8 cellular contexts compared by ENCODE assay signal in the genomic region with DNA sequence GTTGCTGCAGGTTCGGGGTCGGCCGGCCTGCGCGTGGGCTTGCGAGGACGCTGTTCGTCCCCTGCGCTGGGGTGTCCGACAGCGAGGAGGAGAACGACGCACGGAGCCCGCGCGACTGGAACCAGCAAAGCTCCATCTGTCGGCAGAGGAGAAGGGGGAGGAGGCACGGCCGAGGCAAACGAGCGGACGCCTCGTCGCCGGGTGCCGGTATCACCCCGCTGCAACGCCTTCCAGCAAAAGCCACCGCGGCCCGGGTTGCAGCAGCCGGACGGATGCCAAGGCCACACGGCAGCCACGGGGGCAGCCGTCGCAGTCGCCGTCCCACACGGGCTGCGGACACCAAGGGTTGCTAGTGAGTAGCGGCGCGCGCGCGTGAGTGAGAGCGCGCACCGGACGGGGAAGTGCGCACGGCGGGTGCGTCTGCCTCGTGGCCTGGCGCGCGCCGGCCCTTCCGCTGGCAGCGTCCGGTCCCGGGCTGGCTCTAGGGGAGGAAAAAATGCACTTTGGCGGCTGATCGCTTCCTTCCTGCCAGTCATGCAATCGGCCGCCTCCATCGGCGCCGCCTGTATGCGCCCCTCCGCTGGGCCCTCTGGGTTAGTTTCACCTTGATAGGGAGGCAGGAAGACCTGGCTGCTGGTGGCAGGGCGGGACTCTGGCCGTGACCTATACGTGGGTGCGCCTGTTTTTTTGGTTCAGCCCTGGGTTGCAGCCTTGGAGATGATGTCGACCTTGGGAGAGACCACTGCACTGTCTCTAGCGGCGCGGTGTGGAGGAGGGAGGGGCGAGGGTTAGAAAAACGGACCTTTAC. TPM values are rescaled to one million over a fixed set of nuclear protein-coding genes. Genes with fewer than 3 reads are reported as not detected.
DNase-seq lines count a peak whose midpoint lies in the region; ATAC-seq and TF ChIP-seq lines count a peak whose summit lies in the region.

No MANE protein-coding gene starts in this region.

- H3K27me3 Mint-ChIP-seq in activated CD4-positive, alpha-beta memory T cell treated with anti-CD3 and anti-CD28 coated beads for 36 hours = no peaks in the 10 kb centered on the region

- CTCF ChIA-PET in activated CD4-positive, alpha-beta memory T cell treated with anti-CD3 and anti-CD28 coated beads for 36 hours (lab: Charles Lee) = interaction anchor here (0.9 to 5.3 kb wide), 10 partner anchors 15 to 190 kb away, joined by 3 to 34 read pairs (median 4); no protein-coding TSS in a partner anchor

- H3K9me3 Mint-ChIP-seq in activated CD4-positive, alpha-beta memory T cell treated with anti-CD3 and anti-CD28 coated beads for 36 hours = no peaks in the 10 kb centered on the region

- no peaks in the 10 kb centered on the region for H3K27me3 ChIP-seq in lung (ENCODE audit: control insufficient read depth, insufficient read depth)

- ATAC-seq in GM18868 (IDR thresholded peaks at IDR 0.05; ENCODE audit: unreplicated experiment) (peak; percentile 65), HG03097 (IDR thresholded peaks at IDR 0.05; ENCODE audit: low FRiP score, unreplicated experiment) (peak; percentile 71), lung (ENCODE audit: insufficient read depth, low FRiP score) (peak; percentile 94)

- TF ChIP-seq CTCF in lung (IDR thresholded peaks at IDR 0.05; ENCODE audit: control extremely low read depth, extremely low read depth) = no peak

- H3K36me3 Mint-ChIP-seq in activated CD4-positive, alpha-beta memory T cell treated with anti-CD3 and anti-CD28 coated beads for 36 hours = peaks cover 4% of the 10 kb centered on the region

- intact Hi-C loops in activated CD4-positive, alpha-beta memory T cell treated with anti-CD3 and anti-CD28 coated beads for 36 hours (cut with micrococcal nuclease) = loop anchor here (1.0 to 2.0 kb wide), 7 partner anchors 21 to 1018 kb away; a partner anchor contains a TSS

- peak overlapping the region; percentile 76 to 98 for H3K27ac ChIP-seq in lung (ENCODE audit: low read depth in 1 of 2, low read length in 1 of 2)

- no peaks in the 10 kb centered on the region for H3K36me3 ChIP-seq in lung (ENCODE audit: control insufficient read depth in 2 of 2, insufficient read depth in 2 of 2, low read length in 2 of 2)

- H3K9me3 ChIP-seq in lung (ENCODE audit: control insufficient read depth in 2 of 2, insufficient read depth in 1 of 2, low read length in 1 of 2) = peaks cover 0 to 2% of the 10 kb centered on the region in 2 donors

- DNase-seq in AML-193 (lab: John Stamatoyannopoulos, UW) (peak; percentile 74 to 88), NCI-H526 (lab: John Stamatoyannopoulos, UW) (peak; percentile 57 to 88), ecto neural progenitor cell (ENCODE audit: low spot score) (peak; percentile 81), lung (ENCODE audit: low spot score) (peak; percentile 83)
- DNase-seq in activated CD4-positive, alpha-beta memory T cell treated with anti-CD3 and anti-CD28 coated beads for 36 hours = peak; percentile 86
- DNase-seq in stimulated activated CD4-positive, alpha-beta T cell treated with anti-CD3 and anti-CD28 coated beads, TNF-alpha, amount 100 ng/mL, for 24 hours (ENCODE audit: low read depth in 3 of 3) = peak; percentile 43 to 72 (median 46)

- 0% methylated on average over 62 to 84 of the region's 84 CpGs for WGBS in lung, 2 donors

- POLR2A ChIA-PET in activated CD4-positive, alpha-beta memory T cell treated with anti-CD3 and anti-CD28 coated beads for 36 hours (lab: Charles Lee) = interaction anchor here (0.7 to 2.2 kb wide), 16 partner anchors 8 to 123 kb away, joined by 3 to 13 read pairs (median 4); a partner anchor contains a TSS

- peaks cover 59% of the 10 kb centered on the region for H3K4me1 Mint-ChIP-seq in activated CD4-positive, alpha-beta memory T cell treated with anti-CD3 and anti-CD28 coated beads for 36 hours (ENCODE audit: low read depth)

- peak overlapping the region; percentile 88 for H3K4me3 Mint-ChIP-seq in activated CD4-positive, alpha-beta memory T cell treated with anti-CD3 and anti-CD28 coated beads for 36 hours

- H3K4me3 ChIP-seq in lung = peak overlapping the region; percentile 88

- peaks cover 0 to 2% of the 10 kb centered on the region in 2 donors for H3K4me1 ChIP-seq in lung (ENCODE audit: control insufficient read depth in 2 of 2, insufficient read depth in 2 of 2, low read length in 2 of 2)

- H3K27ac Mint-ChIP-seq in activated CD4-positive, alpha-beta memory T cell treated with anti-CD3 and anti-CD28 coated beads for 36 hours = peak overlapping the region; percentile 95

RNA-seq across cellular contexts. Expression of a gene that starts 0.4 kb away (rescaled TPM):
- 10 to 100 TPM; 27.9 to 28.2 TPM for total RNA-seq in activated CD4-positive, alpha-beta memory T cell treated with anti-CD3 and anti-CD28 coated beads for 36 hours
- total RNA-seq in lung = 10 to 100 TPM in 1 of 2 donors, 1 to 10 TPM in 1; 7.4 to 24.5 TPM
- polyA plus RNA-seq in lung = 1 to 10 TPM; 1.7 to 2.7 TPM

RNA-seq across cellular contexts. Expression of a gene that starts 28.8 kb away (rescaled TPM):
- total RNA-seq in activated CD4-positive, alpha-beta memory T cell treated with anti-CD3 and anti-CD28 coated beads for 36 hours = under 1 TPM; 0.12 to 0.24 TPM
- total RNA-seq in lung = 1 to 10 TPM; 2.6 to 4.3 TPM
- 10 to 100 TPM in 1 of 2 donors, 1 to 10 TPM in 1; 1.1 to 23.1 TPM for polyA plus RNA-seq in lung

Comparison
In these comparisons a context has a peak if more than half of its experiments do, and no peak if none do; other contexts are left out.
1. Peak in every context shown above with its lines: DNase-seq, ATAC-seq, H3K4me3 ChIP-seq and H3K27ac ChIP-seq.